Comparison of ENCODE assay signal across 30 cellular contexts in the genomic region with DNA sequence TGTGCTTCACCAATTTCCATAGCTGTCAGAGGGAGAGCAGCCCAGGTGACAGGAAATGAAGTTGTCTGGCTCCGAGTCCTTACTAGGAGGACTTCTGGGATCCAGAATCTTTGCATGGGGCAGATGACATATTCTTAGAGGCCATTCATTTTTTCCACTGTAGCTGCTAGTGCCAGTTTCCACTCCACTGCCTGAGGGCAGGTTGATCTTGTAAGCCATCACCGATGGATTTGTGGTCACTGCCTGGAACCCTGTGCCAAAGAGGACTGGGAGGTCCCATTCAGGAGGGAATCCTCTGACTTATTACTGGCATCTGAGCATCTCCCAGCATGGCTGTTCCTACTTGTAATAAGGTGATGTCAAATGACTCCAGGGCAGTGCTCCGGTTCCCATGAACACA.
DNase-seq lines count a peak whose midpoint lies in the region; ATAC-seq, FAIRE-seq and TF ChIP-seq lines count a peak whose summit lies in the region.
"Had no signal": no experiment of that assay in that cellular context is flagged by ENCODE, and none has a peak within 500 bp of the region (broad histone marks: within the 10 kb centered on the region; RNA-seq: fewer than 3 reads in every experiment).

No MANE protein-coding gene starts in this region.

- H3K4me3 ChIP-seq in K562 (no peak overlapping the region), skeletal muscle tissue (ENCODE audit: low read length in 3 of 3) (peak overlapping the region in 2 of 3 donors; percentile 4 to 29)
- H3K4me3 ChIP-seq: hepatocyte, left ventricle myocardium inferior, pancreas, PC-9, upper lobe of right lung had no signal

- H4K20me1 ChIP-seq in K562 (replicated peaks; ENCODE audit: control insufficient read depth, insufficient read depth, low read length), result no peaks in the 10 kb centered on the region

- CTCF ChIA-PET in activated naive CD4-positive, alpha-beta T cell treated with anti-CD3 and anti-CD28 coated beads for 36 hours (lab: Charles Lee), result interaction anchor here (1.1 kb wide), 1 partner anchor 12 kb away, joined by 3 read pairs; no protein-coding TSS in a partner anchor
- CTCF ChIA-PET in K562 (lab: Yijun Ruan, JAX; ENCODE audit: low intra/inter-chr PET ratio), result no interaction called here

- peaks cover 56% of the 10 kb centered on the region for H3K36me3 Mint-ChIP-seq in activated naive CD4-positive, alpha-beta T cell treated with anti-CD3 and anti-CD28 coated beads for 36 hours (ENCODE audit: low read depth)

- H3K27me3 ChIP-seq in K562 (ENCODE audit: control insufficient read depth in 2 of 2, insufficient read depth in 2 of 2, low read length in 2 of 2) (no peaks in the 10 kb centered on the region), skeletal muscle tissue (ENCODE audit: control insufficient read depth in 3 of 3, insufficient read depth in 3 of 3, low read length in 3 of 3) (no peaks in the 10 kb centered on the region)
- H3K27me3 ChIP-seq: hepatocyte, pancreas had no signal

- no peaks in the 10 kb centered on the region for H3K9me3 Mint-ChIP-seq in activated naive CD4-positive, alpha-beta T cell treated with anti-CD3 and anti-CD28 coated beads for 36 hours
- H3K9me3 Mint-ChIP-seq: nephron had no signal

- intact Hi-C loops in activated naive CD4-positive, alpha-beta T cell treated with anti-CD3 and anti-CD28 coated beads for 36 hours (cut with micrococcal nuclease), result no loop called here
- intact Hi-C loops in K562 (cut with micrococcal nuclease), result no loop called here

- no peaks in the 10 kb centered on the region for H3K79me2 ChIP-seq in K562 (ENCODE audit: control insufficient read depth, insufficient read depth, low read length)
- H3K79me2 ChIP-seq: hepatocyte had no signal

- TF ChIP-seq POLR2A in K562 (conservative IDR thresholded peaks at IDR 0.05), result no peak

- WGBS in K562 (ENCODE audit: insufficient coverage, low coverage, missing lambda C conversion rate), result 55% methylated on average over 2 of the region's 3 CpGs

- no peak overlapping the region for H2AFZ ChIP-seq in K562 (ENCODE audit: low read depth, low read length)
- H2AFZ ChIP-seq: hepatocyte, PC-9 had no signal

- H3K9ac ChIP-seq in K562 (ENCODE audit: insufficient read depth in 1 of 2, low read depth in 2 of 2, low read length in 2 of 2), result no peak overlapping the region
- H3K9ac ChIP-seq in skeletal muscle tissue (ENCODE audit: low read depth in 1 of 3, low read length in 3 of 3), result no peak overlapping the region

- H3K9me1 ChIP-seq in K562 (ENCODE audit: control insufficient read depth, insufficient read depth, low read length), result no peaks in the 10 kb centered on the region

- no peak for TF ChIP-seq RAD21 in K562 (CRISPR knock-in tag; conservative IDR thresholded peaks at IDR 0.05 in 1 of 2, IDR thresholded peaks at IDR 0.05 in 1 of 2)

- H3K27me3 Mint-ChIP-seq in activated naive CD4-positive, alpha-beta T cell treated with anti-CD3 and anti-CD28 coated beads for 36 hours (ENCODE audit: low read depth), result peaks cover 2% of the 10 kb centered on the region

- H3K4me3 Mint-ChIP-seq in activated naive CD4-positive, alpha-beta T cell treated with anti-CD3 and anti-CD28 coated beads for 36 hours, result peak overlapping the region; percentile 91

- H3K36me3 ChIP-seq in K562 (ENCODE audit: control insufficient read depth, insufficient read depth, low read length) (no peaks in the 10 kb centered on the region), skeletal muscle tissue (ENCODE audit: control insufficient read depth in 3 of 3, insufficient read depth in 3 of 3, low read length in 3 of 3) (peaks cover 0 to 8% (median 5%) of the 10 kb centered on the region in 3 donors)
- H3K36me3 ChIP-seq: pancreas, upper lobe of right lung had no signal

- H3K27ac ChIP-seq in K562 (ENCODE audit: extremely low read depth, low read depth, low read length) (no peak overlapping the region), skeletal muscle tissue (ENCODE audit: low read depth, low read length) (no peak overlapping the region)
- H3K27ac ChIP-seq: C4-2B, hepatocyte, left ventricle myocardium inferior, pancreas, PC-9, upper lobe of right lung had no signal

- no peak overlapping the region for H3K27ac Mint-ChIP-seq in activated naive CD4-positive, alpha-beta T cell treated with anti-CD3 and anti-CD28 coated beads for 36 hours
- H3K27ac Mint-ChIP-seq: immature natural killer cell, nephron had no signal

- no peaks in the 10 kb centered on the region for H3K9me3 ChIP-seq in K562 (replicated peaks; ENCODE audit: control insufficient read depth, insufficient read depth, low read depth, low read length)
- no peaks in the 10 kb centered on the region for H3K9me3 ChIP-seq in skeletal muscle tissue (ENCODE audit: control insufficient read depth in 3 of 3, low read length in 3 of 3)
- H3K9me3 ChIP-seq: left ventricle myocardium inferior, pancreas, upper lobe of right lung had no signal

- DNase-seq in activated naive CD4-positive, alpha-beta T cell treated with anti-CD3 and anti-CD28 coated beads for 36 hours, result peak; percentile 15
- DNase-seq in activated naive CD4-positive, alpha-beta T cell treated with Interleukin-2 at 50 U/mL for 16 hours, result no peak
- peak; percentile 79 for DNase-seq in M059J (ENCODE audit: low read depth)
- DNase-seq in K562 (ENCODE audit: extremely low read depth in 1 of 4, low spot score in 3 of 4), result no peak
- no peak for DNase-seq in H4 (ENCODE audit: low spot score)
- DNase-seq in frontal cortex (ENCODE audit: low spot score in 2 of 2), result no peak
- DNase-seq: ACHN; activated CD4-positive, alpha-beta T cell treated with anti-CD3 and anti-CD28 coated beads for 1 hour; activated effector memory CD4-positive, alpha-beta T cell treated with Interleukin-2 at 50 U/mL for 16 hours; caudate nucleus; dermis blood vessel endothelial cell; foreskin fibroblast; HCEC 1CT; immature natural killer cell; Karpas-422; left ventricle myocardium inferior; NCI-H1048; NCI-H187 treated with DMSO at 0.1 percent for 48 hours; pancreas; PC-9; right cardiac atrium; SIG-M5; stimulated activated CD4-positive, alpha-beta T cell treated with anti-CD3 and anti-CD28 coated beads, Interleukin-12 subunit alpha, Interleukin-12 subunit beta, amount 100 ng/mL, for 4 hours; upper lobe of right lung had no signal

- peaks cover 6 to 9% of the 10 kb centered on the region in 2 experiments; a peak in 3 of 5 replicates for H3K4me1 ChIP-seq in K562 (replicated peaks in 1 of 2; ENCODE audit: control insufficient read depth in 2 of 2, insufficient read depth in 2 of 2, low read length in 2 of 2)
- peaks cover 16 to 32% (median 31%) of the 10 kb centered on the region in 3 donors for H3K4me1 ChIP-seq in skeletal muscle tissue (ENCODE audit: control insufficient read depth in 3 of 3, insufficient read depth in 3 of 3, low read length in 3 of 3)

- POLR2A ChIA-PET in K562 (lab: Yijun Ruan, JAX), result interaction anchor here (0.6 to 0.7 kb wide), 2 partner anchors 35 to 253 kb away, joined by 3 to 4 read pairs; no protein-coding TSS in a partner anchor

- no TSS peak for BruUV-seq in K562 (replicated peaks; lab: Mats Ljungman, UMichigan)

- no peak for ATAC-seq in K562
- no peak for ATAC-seq in GM21423 (IDR thresholded peaks at IDR 0.05; ENCODE audit: unreplicated experiment)
- ATAC-seq: pancreas, right cardiac atrium, upper lobe of right lung had no signal

- TF ChIP-seq CTCF in K562 (IDR thresholded peaks at IDR 0.05 in 2 of 3, conservative IDR thresholded peaks at IDR 0.05 in 1 of 3; ENCODE audit: insufficient read depth in 2 of 3, low read depth in 1 of 3, low read length in 3 of 3), result no peak

- no peak for TF ChIP-seq EP300 in K562 (IDR thresholded peaks at IDR 0.05; ENCODE audit: low read length)

- in situ Hi-C loops in K562 (cut with MboI), result no loop called here

- no peak overlapping the region for H3K4me2 ChIP-seq in K562 (ENCODE audit: insufficient read depth, low read length)
- H3K4me2 ChIP-seq: hepatocyte had no signal

- peak; percentile 6 for FAIRE-seq in K562 (lab: Jason Lieb, UNC)
- no peak for FAIRE-seq in frontal cortex (lab: Jason Lieb, UNC)
- FAIRE-seq: pancreas, TTC549 had no signal

- peaks cover 40% of the 10 kb centered on the region for H3K4me1 Mint-ChIP-seq in activated naive CD4-positive, alpha-beta T cell treated with anti-CD3 and anti-CD28 coated beads for 36 hours (ENCODE audit: low read depth)

TF ChIP-seq in K562, 482 proteins besides CTCF, POLR2A, EP300 and RAD21 (continues in another document):
- TF ChIP-seq, protein P1, sequence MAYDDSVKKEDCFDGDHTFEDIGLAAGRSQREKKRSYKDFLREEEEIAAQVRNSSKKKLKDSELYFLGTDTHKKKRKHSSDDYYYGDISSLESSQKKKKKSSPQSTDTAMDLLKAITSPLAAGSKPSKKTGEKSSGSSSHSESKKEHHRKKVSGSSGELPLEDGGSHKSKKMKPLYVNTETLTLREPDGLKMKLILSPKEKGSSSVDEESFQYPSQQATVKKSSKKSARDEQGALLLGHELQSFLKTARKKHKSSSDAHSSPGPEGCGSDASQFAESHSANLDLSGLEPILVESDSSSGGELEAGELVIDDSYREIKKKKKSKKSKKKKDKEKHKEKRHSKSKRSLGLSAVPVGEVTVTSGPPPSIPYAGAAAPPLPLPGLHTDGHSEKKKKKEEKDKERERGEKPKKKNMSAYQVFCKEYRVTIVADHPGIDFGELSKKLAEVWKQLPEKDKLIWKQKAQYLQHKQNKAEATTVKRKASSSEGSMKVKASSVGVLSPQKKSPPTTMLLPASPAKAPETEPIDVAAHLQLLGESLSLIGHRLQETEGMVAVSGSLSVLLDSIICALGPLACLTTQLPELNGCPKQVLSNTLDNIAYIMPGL (CRISPR knock-in tag; IDR thresholded peaks at IDR 0.05), result no peak
- TF ChIP-seq SMAD3 (CRISPR knock-in tag; conservative IDR thresholded peaks at IDR 0.05) (no peak), TGIF2 (CRISPR knock-in tag; IDR thresholded peaks at IDR 0.05) (no peak), NCOR1 (IDR thresholded peaks at IDR 0.05) (no peak), KDM4B (IDR thresholded peaks at IDR 0.05; ENCODE audit: borderline replicate concordance in 2 of 2, low read depth in 1 of 2) (no peak), NBN (IDR thresholded peaks at IDR 0.05; ENCODE audit: low read depth) (no peak)

Comparison
In these comparisons a context has a peak if more than half of its experiments do, and no peak if none do; other contexts are left out.
1. DNase-seq: peak in activated naive CD4-positive, alpha-beta T cell treated with anti-CD3 and anti-CD28 coated beads for 36 hours (single experiment) and M059J (single experiment); none in activated naive CD4-positive, alpha-beta T cell treated with Interleukin-2 at 50 U/mL for 16 hours (single experiment), K562 (0 of 4), H4 (single experiment) and frontal cortex (0 of 2).